In genomic region chr14:68806526-68807147, GRCh38 we compare ENCODE assay signal across 8 cellular contexts. TPM values are rescaled to one million over a fixed set of nuclear protein-coding genes. Genes with fewer than 3 reads are reported as not detected.
A peak's percentile ranks its signal among the peaks of the same experiment; 100 is the strongest.
DNase-seq lines count a peak whose midpoint lies in the region; ATAC-seq and TF ChIP-seq lines count a peak whose summit lies in the region.

No MANE protein-coding gene starts in this region.

- WGBS in liver: 71% methylated on average over 4 of the region's 4 CpGs
- 61% methylated on average over 4 of the region's 4 CpGs for WGBS in suprapubic skin

- DNase-seq in suprapubic skin (ENCODE audit: low spot score in 2 of 2) (peak; percentile 57 to 74), foreskin keratinocyte (no peak), NCI-H345 (lab: John Stamatoyannopoulos, UW) (no peak), NCI-H2081 (lab: John Stamatoyannopoulos, UW) (no peak), endothelial cell (ENCODE audit: low spot score) (no peak)

- H3K27ac Mint-ChIP-seq in activated naive CD8-positive, alpha-beta T cell: peak overlapping the region; percentile 55
- H3K27ac Mint-ChIP-seq in endothelial cell (ENCODE audit: unreplicated experiment): no peak overlapping the region

- peak overlapping the region in 1 of 2 donors; percentile 25 for H3K9ac ChIP-seq in liver (ENCODE audit: low read depth in 1 of 2, low read length in 2 of 2)

- TF ChIP-seq RAD21 in liver (IDR thresholded peaks at IDR 0.05): no peak

- no peak overlapping the region for H3K4me3 ChIP-seq in liver (ENCODE audit: low read depth in 1 of 3, low read length in 3 of 3)
- no peak overlapping the region for H3K4me3 ChIP-seq in suprapubic skin

- no peak for TF ChIP-seq EP300 in suprapubic skin (IDR thresholded peaks at IDR 0.05)

- no peaks in the 10 kb centered on the region for H3K27me3 Mint-ChIP-seq in activated naive CD8-positive, alpha-beta T cell
- H3K27me3 Mint-ChIP-seq in endothelial cell (ENCODE audit: unreplicated experiment): no peaks in the 10 kb centered on the region

- H3K27me3 ChIP-seq in liver (ENCODE audit: control insufficient read depth in 4 of 4, insufficient read depth in 4 of 4, low read length in 3 of 4): no peaks in the 10 kb centered on the region
- no peaks in the 10 kb centered on the region for H3K27me3 ChIP-seq in suprapubic skin
- no peaks in the 10 kb centered on the region for H3K27me3 ChIP-seq in foreskin keratinocyte

- peaks cover 47% of the 10 kb centered on the region for H3K4me1 Mint-ChIP-seq in activated naive CD8-positive, alpha-beta T cell (ENCODE audit: low read depth)
- peaks cover 14% of the 10 kb centered on the region for H3K4me1 Mint-ChIP-seq in endothelial cell (ENCODE audit: unreplicated experiment)

- no peaks in the 10 kb centered on the region for H3K9me3 ChIP-seq in liver (ENCODE audit: control insufficient read depth in 4 of 4, low read length in 3 of 4)
- H3K9me3 ChIP-seq in suprapubic skin: no peaks in the 10 kb centered on the region

- peaks cover 4% of the 10 kb centered on the region for H3K36me3 Mint-ChIP-seq in activated naive CD8-positive, alpha-beta T cell
- H3K36me3 Mint-ChIP-seq in endothelial cell (ENCODE audit: low read depth, unreplicated experiment): peaks cover 7% of the 10 kb centered on the region

- H3K4me1 ChIP-seq in liver (ENCODE audit: control insufficient read depth in 4 of 4, insufficient read depth in 4 of 4, low read length in 3 of 4): peaks cover 12 to 22% (median 18%) of the 10 kb centered on the region in 4 donors
- peaks cover 41% of the 10 kb centered on the region for H3K4me1 ChIP-seq in suprapubic skin
- H3K4me1 ChIP-seq in foreskin keratinocyte: no peaks in the 10 kb centered on the region

- no peak for TF ChIP-seq POLR2A in suprapubic skin (IDR thresholded peaks at IDR 0.05)

- TF ChIP-seq CTCF in liver (IDR thresholded peaks at IDR 0.05; ENCODE audit: low read depth, low read length, missing input control) (no peak), suprapubic skin (IDR thresholded peaks at IDR 0.05) (no peak), foreskin keratinocyte (conservative IDR thresholded peaks at IDR 0.05) (no peak), endothelial cell (IDR thresholded peaks at IDR 0.05; ENCODE audit: unreplicated experiment) (no peak)

- H3K4me3 Mint-ChIP-seq in activated naive CD8-positive, alpha-beta T cell: peak overlapping the region; percentile 23
- H3K4me3 Mint-ChIP-seq in endothelial cell (ENCODE audit: unreplicated experiment): no peak overlapping the region

- H3K9me3 Mint-ChIP-seq in activated naive CD8-positive, alpha-beta T cell (ENCODE audit: low read depth): peaks cover 4% of the 10 kb centered on the region
- no peaks in the 10 kb centered on the region for H3K9me3 Mint-ChIP-seq in endothelial cell (ENCODE audit: unreplicated experiment)

- H3K36me3 ChIP-seq in liver (ENCODE audit: control insufficient read depth in 4 of 4, insufficient read depth in 3 of 4, low read depth in 1 of 4, low read length in 3 of 4) (no peaks in the 10 kb centered on the region), suprapubic skin (no peaks in the 10 kb centered on the region)

- peak overlapping the region; percentile 45 to 64 for H3K27ac ChIP-seq in liver (ENCODE audit: low read depth in 1 of 2, low read length in 2 of 2)
- H3K27ac ChIP-seq in suprapubic skin: peak overlapping the region; percentile 76
- no peak overlapping the region for H3K27ac ChIP-seq in foreskin keratinocyte

- peak; percentile 61 for ATAC-seq in HG02610 (IDR thresholded peaks at IDR 0.05; ENCODE audit: unreplicated experiment)
- no peak for ATAC-seq in foreskin keratinocyte

TF ChIP-seq in liver, 16 proteins besides CTCF, POLR2A, EP300 and RAD21:
- TF ChIP-seq FOXA2 (IDR thresholded peaks at IDR 0.05): no peak
- no peak for TF ChIP-seq MAX (IDR thresholded peaks at IDR 0.05)
- no peak for TF ChIP-seq SP1 (IDR thresholded peaks at IDR 0.05)
- no peak for TF ChIP-seq EGR1 (IDR thresholded peaks at IDR 0.05; ENCODE audit: low read depth in 2 of 2)
- TF ChIP-seq ATF3 (IDR thresholded peaks at IDR 0.05): no peak
- TF ChIP-seq JUND (IDR thresholded peaks at IDR 0.05): no peak
- TF ChIP-seq ZBTB33 (IDR thresholded peaks at IDR 0.05): no peak
- TF ChIP-seq HNF4G (IDR thresholded peaks at IDR 0.05): no peak
- no peak for TF ChIP-seq TAF1 (conservative IDR thresholded peaks at IDR 0.05)
- no peak for TF ChIP-seq GABPA (IDR thresholded peaks at IDR 0.05 in 1 of 2, conservative IDR thresholded peaks at IDR 0.05 in 1 of 2)
- TF ChIP-seq FOXA1 (IDR thresholded peaks at IDR 0.05): no peak

RNA-seq across cellular contexts. Expression of gene ZFP36L1, which starts 13.8 kb away (rescaled TPM):
- total RNA-seq in liver (10 to 100 TPM; 25.0 to 58.2 TPM), suprapubic skin (1,000 to 10,000 TPM; 1,382 to 1,995 (median 1,611) TPM), foreskin keratinocyte (169 and 246 TPM in 2 replicates), endothelial cell (ENCODE audit: unreplicated experiment) (385 TPM)
- polyA plus RNA-seq in liver (100 to 1,000 TPM in 1 of 2 donors, 10 to 100 TPM in 1; 80.8 to 170 TPM), foreskin keratinocyte (108 and 116 TPM in 2 replicates)

Comparison
In these comparisons a context has a peak if more than half of its experiments do, and no peak if none do; other contexts are left out.
1. DNase-seq: peak in suprapubic skin (2 of 2); none in foreskin keratinocyte (0 of 2), NCI-H345 (single experiment), NCI-H2081 (0 of 2) and endothelial cell (single experiment).